In the genomic region with DNA sequence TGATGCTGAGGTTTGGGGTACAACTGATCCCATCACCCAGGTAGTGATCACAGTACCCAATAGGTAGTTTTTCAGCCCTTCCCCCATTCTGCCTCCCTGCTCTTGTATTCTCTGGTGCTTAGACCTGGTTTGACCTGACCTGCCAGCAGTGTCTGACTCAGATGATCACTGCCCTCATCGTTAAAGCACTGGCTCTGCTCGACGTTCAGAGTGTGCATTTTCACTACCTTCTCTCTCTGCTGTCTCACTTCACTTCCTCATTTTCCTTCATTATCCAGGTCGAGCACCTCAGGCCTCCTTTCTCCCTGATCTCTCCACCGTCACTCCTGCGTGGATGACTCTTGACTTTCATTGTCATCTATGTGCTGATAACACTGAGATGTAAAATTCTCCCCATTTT, we compare ENCODE assay signal across 14 cellular contexts.
DNase-seq lines count a peak whose midpoint lies in the region; ATAC-seq and TF ChIP-seq lines count a peak whose summit lies in the region.
"Had no signal": no experiment of that assay in that cellular context is flagged by ENCODE, and none has a peak within 500 bp of the region (broad histone marks: within the 10 kb centered on the region; RNA-seq: fewer than 3 reads in every experiment).

No MANE protein-coding gene starts in this region.

- no peaks in the 10 kb centered on the region for H3K9me3 ChIP-seq in heart right ventricle
- H3K9me3 ChIP-seq in upper lobe of right lung: no peaks in the 10 kb centered on the region

- intact Hi-C loops in heart right ventricle (cut with DNase I) (no loop called here), left colon (cut with DNase I, micrococcal nuclease) (no loop called here), upper lobe of right lung (cut with DNase I) (no loop called here)

- H3K4me1 ChIP-seq in heart right ventricle: peaks cover 0 to 25% (median 9%) of the 10 kb centered on the region in 9 donors
- no peaks in the 10 kb centered on the region for H3K4me1 ChIP-seq in upper lobe of right lung

- 39 to 51% methylated on average over 6 of the region's 6 CpGs for WGBS in heart right ventricle, 2 donors

- in situ Hi-C loops in GM13977 (cut with MboI; ENCODE audit: low pct_unique_long_range_greater_than_20kb, low sequenced_read_pairs, unreplicated experiment): no loop called here

- DNase-seq in amniotic epithelial cell (ENCODE audit: low read depth) (peak; percentile 9), heart right ventricle (no peak), left colon (no peak), upper lobe of right lung (no peak), GM13977 (ENCODE audit: low spot score) (no peak), NCI-H146 (lab: John Stamatoyannopoulos, UW) (no peak)
- no peak for DNase-seq in activated T-cell treated with anti-CD3 and anti-CD28 coated beads, Interleukin-2, amount 50 U/mL, for 1 hour
- DNase-seq: COR-L47, DMS153, H9, NCI-H1930, NCI-H2171, NCI-H446 had no signal

- H3K4me3 ChIP-seq in heart right ventricle (no peak overlapping the region), upper lobe of right lung (no peak overlapping the region)
- H3K4me3 ChIP-seq: SK-N-MC had no signal

- H3K27me3 ChIP-seq in heart right ventricle (no peaks in the 10 kb centered on the region), upper lobe of right lung (no peaks in the 10 kb centered on the region)

- ATAC-seq in heart right ventricle: peak in 7 of 8 donors; percentile 29 to 81 (median 52)
- peak; percentile 83 for ATAC-seq in left colon
- ATAC-seq in upper lobe of right lung: peak; percentile 10

- TF ChIP-seq CTCF in heart right ventricle (IDR thresholded peaks at IDR 0.05): no peak
- no peak for TF ChIP-seq CTCF in upper lobe of right lung (IDR thresholded peaks at IDR 0.05)
- no peak for TF ChIP-seq CTCF in GM13977 (IDR thresholded peaks at IDR 0.05; ENCODE audit: extremely low read depth, insufficient read depth, missing control alignments)

- peaks cover 0 to 22% (median 0%) of the 10 kb centered on the region in 9 donors for H3K36me3 ChIP-seq in heart right ventricle
- H3K36me3 ChIP-seq in upper lobe of right lung: peaks cover 7% of the 10 kb centered on the region

- peak overlapping the region in 9 of 10 donors; percentile 9 to 77 (median 49) for H3K27ac ChIP-seq in heart right ventricle
- no peak overlapping the region for H3K27ac ChIP-seq in upper lobe of right lung
- H3K27ac ChIP-seq: SK-N-MC had no signal

Comparison
In these comparisons a context has a peak if more than half of its experiments do, and no peak if none do; other contexts are left out.
1. ATAC-seq: peak in every context shown above with its lines; median percentile 83 in left colon; 52 in heart right ventricle; 10 in upper lobe of right lung.